13 cellular contexts compared by ENCODE assay signal in genomic region chr3:97895216-97895615, GRCh38.
DNase-seq lines count a peak whose midpoint lies in the region; ATAC-seq, FAIRE-seq and TF ChIP-seq lines count a peak whose summit lies in the region.
"Had no signal": no experiment of that assay in that cellular context is flagged by ENCODE, and none has a peak within 500 bp of the region (broad histone marks: within the 10 kb centered on the region; RNA-seq: fewer than 3 reads in every experiment).

No MANE protein-coding gene starts in this region.

- 53% methylated on average over 3 of the region's 3 CpGs for WGBS in GM12878 (ENCODE audit: insufficient coverage, insufficient replicate concordance, low lambda C conversion rate, missing lambda C conversion rate)

- in situ Hi-C loops in GM12878 (cut with MboI): no loop called here

- H3K4me2 ChIP-seq in GM12878 (ENCODE audit: control insufficient read depth, insufficient read depth): peak overlapping the region; percentile 44; the same call in 1 of the 2 replicates

- no peak overlapping the region for H3K4me3 Mint-ChIP-seq in nephron progenitor cell
- H3K4me3 Mint-ChIP-seq: activated T-helper 17 cell treated with anti-CD3 and anti-CD28 coated beads, Interleukin-2, amount 50 U/mL, for 72 hours; CD4-positive, alpha-beta T cell; mesothelial cell of epicardium; T-helper 1 cell treated with Interleukin-12 subunit alpha and Interleukin-12 subunit beta and Interleukin-4 antibody, amounts not matched to agents 30 μg/mL and 1 μg/mL, for 36 hours had no signal

- H3K27me3 Mint-ChIP-seq in nephron progenitor cell (ENCODE audit: low read depth, poor library complexity): no peaks in the 10 kb centered on the region
- H3K27me3 Mint-ChIP-seq: activated T-helper 17 cell treated with anti-CD3 and anti-CD28 coated beads, Interleukin-2, amount 50 U/mL, for 72 hours; CD4-positive, alpha-beta T cell had no signal

- H3K36me3 ChIP-seq in GM12878 (ENCODE audit: control insufficient read depth in 2 of 2, insufficient read depth in 2 of 2, low read length in 1 of 2): no peaks in the 10 kb centered on the region

- no peaks in the 10 kb centered on the region for H3K9me3 ChIP-seq in GM12878 (replicated peaks; ENCODE audit: control insufficient read depth, insufficient read depth, low read length)

- H3K27ac ChIP-seq in GM12878 (ENCODE audit: control insufficient read depth, insufficient read depth): no peak overlapping the region
- H3K27ac ChIP-seq: foreskin keratinocyte had no signal

- no peaks in the 10 kb centered on the region for H3K9me3 Mint-ChIP-seq in nephron progenitor cell
- H3K9me3 Mint-ChIP-seq: activated T-helper 17 cell treated with anti-CD3 and anti-CD28 coated beads, Interleukin-2, amount 50 U/mL, for 72 hours; CD4-positive, alpha-beta T cell; mesothelial cell of epicardium; T-helper 1 cell treated with Interleukin-12 subunit alpha and Interleukin-12 subunit beta and Interleukin-4 antibody, amounts not matched to agents 30 μg/mL and 1 μg/mL, for 36 hours had no signal

- peaks cover 7% of the 10 kb centered on the region for H3K36me3 Mint-ChIP-seq in nephron progenitor cell (ENCODE audit: low read depth)

- intact Hi-C loops in GM12878 (cut with micrococcal nuclease; ENCODE audit: unreplicated experiment): no loop called here

- CTCF ChIA-PET in GM12878 (lab: Yijun Ruan, JAX): no interaction called here

- TF ChIP-seq EP300 in GM12878 (IDR thresholded peaks at IDR 0.05; ENCODE audit: borderline replicate concordance in 1 of 2, control insufficient read depth in 1 of 2, low read depth in 2 of 2, low read length in 2 of 2): no peak

- no TSS peak for BruUV-seq in GM12878 (replicated peaks; lab: Mats Ljungman, UMichigan)

- 0 out of 2 replicates have a peak overlapping the region, but pooled peaks have one; percentile 13 for H2AFZ ChIP-seq in GM12878 (ENCODE audit: control insufficient read depth, low read depth, low read length)

- H3K4me3 ChIP-seq in GM12878: no peak overlapping the region

- no peak overlapping the region for H3K27ac Mint-ChIP-seq in nephron progenitor cell
- H3K27ac Mint-ChIP-seq: activated T-helper 17 cell treated with anti-CD3 and anti-CD28 coated beads, Interleukin-2, amount 50 U/mL, for 72 hours; CD4-positive, alpha-beta T cell; mesothelial cell of epicardium; T-helper 1 cell treated with Interleukin-12 subunit alpha and Interleukin-12 subunit beta and Interleukin-4 antibody, amounts not matched to agents 30 μg/mL and 1 μg/mL, for 36 hours had no signal

- ATAC-seq in GM21619 (IDR thresholded peaks at IDR 0.05; ENCODE audit: unreplicated experiment) (peak; percentile 67), HG03103 (IDR thresholded peaks at IDR 0.05; ENCODE audit: low read depth, unreplicated experiment) (peak; percentile 74), GM12878 (peak; percentile 69)
- ATAC-seq: activated T-helper 17 cell treated with anti-CD3 and anti-CD28 coated beads, Interleukin-2, amount 50 U/mL, for 72 hours; foreskin keratinocyte had no signal

- TF ChIP-seq POLR2A in GM12878 (IDR thresholded peaks at IDR 0.05; ENCODE audit: low read depth, low read length): no peak

- DNase-seq in GM19239 (ENCODE audit: insufficient read length, low spot score) (no peak), GM12878 (ENCODE audit: low read depth, low spot score) (peak; percentile 4), NCI-H1105 treated with DMSO at 0.1 percent for 48 hours (lab: John Stamatoyannopoulos, UW) (no peak), nephron progenitor cell (no peak)
- no peak for DNase-seq in activated CD4-positive, alpha-beta T cell treated with anti-CD3 and anti-CD28 coated beads for 4 hours
- DNase-seq: activated CD4-positive, alpha-beta T cell treated with anti-CD3 and anti-CD28 coated beads, Interleukin-2, amount 50 U/mL, for 1 hour; CD4-positive, alpha-beta T cell; foreskin keratinocyte had no signal

- RAD21 ChIA-PET in GM12878 (lab: Charles Lee; ENCODE audit: unreplicated experiment): no interaction called here

- POLR2A ChIA-PET in GM12878 (lab: Charles Lee): no interaction called here

- TF ChIP-seq RAD21 in GM12878 (IDR thresholded peaks at IDR 0.05; ENCODE audit: insufficient read depth, low read depth, low read length): no peak

- SMC1A ChIA-PET in GM12878 (lab: Charles Lee; ENCODE audit: uncharacterized antibody, unreplicated experiment): interaction anchor here (0.9 kb wide), 1 partner anchor 66 kb away, joined by 3 read pairs; no protein-coding TSS in a partner anchor

- H3K79me2 ChIP-seq in GM12878 (ENCODE audit: control insufficient read depth, insufficient read depth, low read length): no peaks in the 10 kb centered on the region

- H3K27me3 ChIP-seq in GM12878 (replicated peaks in 1 of 2; ENCODE audit: control insufficient read depth in 2 of 2, insufficient read depth in 2 of 2, low read length in 1 of 2): no peaks in the 10 kb centered on the region
- H3K27me3 ChIP-seq: foreskin keratinocyte had no signal

- H4K20me1 ChIP-seq in GM12878 (ENCODE audit: control insufficient read depth, insufficient read depth): no peaks in the 10 kb centered on the region

- H3K4me1 ChIP-seq in GM12878 (ENCODE audit: control insufficient read depth, insufficient read depth, low read length): peaks cover 10% of the 10 kb centered on the region
- H3K4me1 ChIP-seq: foreskin keratinocyte had no signal

- H3K4me1 Mint-ChIP-seq in nephron progenitor cell: no peaks in the 10 kb centered on the region
- H3K4me1 Mint-ChIP-seq: activated T-helper 17 cell treated with anti-CD3 and anti-CD28 coated beads, Interleukin-2, amount 50 U/mL, for 72 hours; mesothelial cell of epicardium had no signal

- TF ChIP-seq CTCF in GM12878 (IDR thresholded peaks at IDR 0.05 in 2 of 3, conservative IDR thresholded peaks at IDR 0.05 in 1 of 3; ENCODE audit: control insufficient read depth in 2 of 3, extremely low read depth in 1 of 3, insufficient read depth in 1 of 3, low read depth in 3 of 3, low read length in 3 of 3) (no peak), nephron progenitor cell (IDR thresholded peaks at IDR 0.05) (no peak)

- FAIRE-seq in GM19239 (lab: Jason Lieb, UNC) (peak; percentile 31), GM12878 (lab: Jason Lieb, UNC) (no peak)

- no peak overlapping the region for H3K9ac ChIP-seq in GM12878 (ENCODE audit: control insufficient read depth, insufficient read depth, low read length)

TF ChIP-seq in GM12878, 131 proteins besides CTCF, POLR2A, EP300 and RAD21:
- TF ChIP-seq ZNF207 (IDR thresholded peaks at IDR 0.05; ENCODE audit: borderline replicate concordance) (no peak), MEF2B (IDR thresholded peaks at IDR 0.05; ENCODE audit: partially characterized antibody, poor library complexity, severe bottlenecking) (peak; percentile 45), MEF2A (IDR thresholded peaks at IDR 0.05; ENCODE audit: insufficient read depth, low read depth, low read length) (0 out of 2 replicates have a peak, but pooled peaks have one; percentile 22)
TF ChIP-seq in GM12878: peak in this region for 2.
